In genomic region chr10:125252937-125253336, GRCh38 we compare ENCODE assay signal across 9 cellular contexts.
"Had no signal": no experiment of that assay in that cellular context is flagged by ENCODE, and none has a peak within 500 bp of the region (broad histone marks: within the 10 kb centered on the region; RNA-seq: fewer than 3 reads in every experiment).

No MANE protein-coding gene starts in this region.

- H3K4me3 Mint-ChIP-seq: HFFc6 had no signal

- H3K4me3 ChIP-seq: GM23248, HAP-1, K562 had no signal

- H2AFZ ChIP-seq: GM23248 had no signal

- H3K4me1 ChIP-seq: HAP-1 had no signal

- DNase-seq: GM23248, GOT3, H7, HFFc6, IMR-90, KG1 had no signal

- H3K9ac ChIP-seq: GM23248 had no signal

- H3K27ac ChIP-seq: GM23248 had no signal

- ATAC-seq: HCT116, K562 had no signal

- H3K27ac Mint-ChIP-seq: HFFc6 had no signal

- H3K36me3 ChIP-seq: HAP-1 had no signal
